In the genomic region with DNA sequence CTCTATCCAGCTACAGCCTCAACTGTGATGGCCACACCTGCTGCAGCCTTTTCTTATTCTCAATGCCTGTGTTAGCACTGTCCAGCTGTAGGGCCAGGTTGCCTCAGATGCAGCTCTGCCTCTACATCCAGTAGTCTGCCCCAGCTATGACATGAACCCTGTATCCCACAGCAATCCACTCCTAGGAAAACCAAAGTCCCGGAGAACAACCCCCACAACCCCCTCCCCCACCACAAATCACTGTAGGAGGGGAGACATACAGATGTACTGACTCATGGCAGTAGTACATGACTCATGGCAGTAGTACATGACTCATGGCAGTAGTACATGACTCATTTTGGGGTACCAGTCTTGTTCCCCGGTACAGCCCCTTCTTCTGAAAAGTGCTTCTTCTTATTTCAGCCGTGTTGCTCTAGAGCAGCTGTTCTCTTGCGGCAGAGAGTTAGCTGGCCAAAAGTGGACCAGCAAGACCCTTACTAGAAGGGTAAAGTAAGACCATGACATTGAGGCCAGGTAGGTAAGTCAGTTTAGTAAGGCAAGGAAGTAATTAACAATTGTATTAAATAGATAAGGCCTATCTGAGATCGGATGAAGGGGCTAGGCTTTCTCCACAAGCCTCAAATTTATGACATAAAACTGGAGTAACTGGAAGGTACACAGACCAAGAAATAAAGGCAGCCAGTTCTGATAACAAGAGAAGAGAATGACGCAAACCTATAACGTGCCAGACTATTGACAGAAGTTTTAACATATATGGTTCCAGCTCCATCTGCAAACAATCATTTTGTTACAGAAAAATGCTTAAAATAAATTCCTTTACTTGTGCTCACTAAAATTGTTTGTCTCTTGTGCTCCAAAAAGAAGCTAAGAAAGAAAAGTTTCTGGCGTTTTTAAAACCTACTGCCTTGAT, we compare ENCODE assay signal across 9 cellular contexts.
DNase-seq lines count a peak whose midpoint lies in the region; ATAC-seq and TF ChIP-seq lines count a peak whose summit lies in the region.
"Had no signal": no experiment of that assay in that cellular context is flagged by ENCODE, and none has a peak within 500 bp of the region (broad histone marks: within the 10 kb centered on the region; RNA-seq: fewer than 3 reads in every experiment).

No MANE protein-coding gene starts in this region.

- intact Hi-C loops in transverse colon (cut with DNase I; ENCODE audit: low total_unique reads), result no loop called here
- intact Hi-C loops in heart right ventricle (cut with DNase I), result no loop called here

- TF ChIP-seq EP300 in transverse colon (IDR thresholded peaks at IDR 0.05; ENCODE audit: low read depth), result no peak

- 49 to 53% methylated on average over 7 to 8 of the region's 8 CpGs for WGBS in transverse colon (ENCODE audit: low coverage in 1 of 2), 2 donors
- 67 to 71% methylated on average over 8 of the region's 8 CpGs for WGBS in heart right ventricle, 2 donors

- H3K27ac ChIP-seq in transverse colon (no peak overlapping the region), heart right ventricle (no peak overlapping the region)

- H3K4me3 ChIP-seq in transverse colon (no peak overlapping the region), heart right ventricle (no peak overlapping the region)
- H3K4me3 ChIP-seq: K562 had no signal

- no peaks in the 10 kb centered on the region for H3K36me3 ChIP-seq in transverse colon
- no peaks in the 10 kb centered on the region for H3K36me3 ChIP-seq in heart right ventricle

- H3K9me3 ChIP-seq in transverse colon (no peaks in the 10 kb centered on the region), heart right ventricle (peaks cover 0 to 21% (median 0%) of the 10 kb centered on the region in 11 donors)

- ATAC-seq in GM18870 (IDR thresholded peaks at IDR 0.05; ENCODE audit: unreplicated experiment) (peak; percentile 90), HG02571 (IDR thresholded peaks at IDR 0.05; ENCODE audit: unreplicated experiment) (peak; percentile 85), heart right ventricle (no peak)
- ATAC-seq: K562 had no signal

- in situ Hi-C loops in transverse colon (cut with MboI; ENCODE audit: low pct_ligation_motif_present in 1 of 4, low pct_unique_long_range_greater_than_20kb in 1 of 4, low sequenced_read_pairs in 3 of 4), result no loop called here

- no peak for TF ChIP-seq POLR2A in transverse colon (IDR thresholded peaks at IDR 0.05)

- DNase-seq in NCI-H226 (peak; percentile 13), myocyte (ENCODE audit: low read depth) (peak; percentile 10), transverse colon (no peak), DMS153 (lab: John Stamatoyannopoulos, UW) (no peak), NCI-H774 (lab: John Stamatoyannopoulos, UW) (no peak), heart right ventricle (no peak)

- H3K27me3 ChIP-seq in transverse colon (no peaks in the 10 kb centered on the region), heart right ventricle (no peaks in the 10 kb centered on the region)

- TF ChIP-seq CTCF in transverse colon (IDR thresholded peaks at IDR 0.05) (no peak), heart right ventricle (IDR thresholded peaks at IDR 0.05) (no peak)

- H3K4me1 ChIP-seq in transverse colon (no peaks in the 10 kb centered on the region), heart right ventricle (no peaks in the 10 kb centered on the region)

Comparison
In these comparisons a context has a peak if more than half of its experiments do, and no peak if none do; other contexts are left out.
1. ATAC-seq: peak in GM18870 (single experiment) and HG02571 (single experiment); none in heart right ventricle (0 of 8).
2. DNase-seq: peak in NCI-H226 (single experiment) and myocyte (single experiment); none in transverse colon (single experiment), DMS153 (single experiment), NCI-H774 (single experiment) and heart right ventricle (0 of 2).